8 cellular contexts compared by ENCODE assay signal in genomic region chr11:62593434-62594044, GRCh38. TPM values are rescaled to one million over a fixed set of nuclear protein-coding genes. Genes with fewer than 3 reads are reported as not detected.
DNase-seq lines count a peak whose midpoint lies in the region; ATAC-seq and TF ChIP-seq lines count a peak whose summit lies in the region.

No MANE protein-coding gene starts in this region.

- no peaks in the 10 kb centered on the region for H3K9me3 Mint-ChIP-seq in Calu3 (ENCODE audit: low read depth, unreplicated experiment)
- H3K9me3 Mint-ChIP-seq in activated naive CD4-positive, alpha-beta T cell treated with anti-CD3 and anti-CD28 coated beads for 36 hours: no peaks in the 10 kb centered on the region

- peak overlapping the region; percentile 2 for H3K4me3 Mint-ChIP-seq in Calu3 (ENCODE audit: low read depth, unreplicated experiment)
- H3K4me3 Mint-ChIP-seq in activated naive CD4-positive, alpha-beta T cell treated with anti-CD3 and anti-CD28 coated beads for 36 hours: peak overlapping the region; percentile 54

- peak; percentile 55 for TF ChIP-seq CTCF in Calu3 (IDR thresholded peaks at IDR 0.05; ENCODE audit: unreplicated experiment)
- peak in 3 of 4 experiments; percentile 34 to 64 (median 52) for TF ChIP-seq CTCF in prostate gland (IDR thresholded peaks at IDR 0.05)

- peaks cover 21 to 28% of the 10 kb centered on the region in 2 donors for H3K36me3 ChIP-seq in prostate gland

- no peaks in the 10 kb centered on the region for H3K27me3 Mint-ChIP-seq in Calu3 (ENCODE audit: unreplicated experiment)
- H3K27me3 Mint-ChIP-seq in activated naive CD4-positive, alpha-beta T cell treated with anti-CD3 and anti-CD28 coated beads for 36 hours (ENCODE audit: low read depth): no peaks in the 10 kb centered on the region

- peak overlapping the region; percentile 9 for H3K27ac Mint-ChIP-seq in Calu3 (ENCODE audit: unreplicated experiment)
- peak overlapping the region; percentile 82 for H3K27ac Mint-ChIP-seq in activated naive CD4-positive, alpha-beta T cell treated with anti-CD3 and anti-CD28 coated beads for 36 hours

- H3K4me3 ChIP-seq in Jurkat, Clone E6-1 (ENCODE audit: low read length): no peak overlapping the region
- no peak overlapping the region for H3K4me3 ChIP-seq in prostate gland

- H3K27ac ChIP-seq in prostate gland: peak overlapping the region in 1 of 2 donors; percentile 91

- no peak for TF ChIP-seq POLR2A in prostate gland (IDR thresholded peaks at IDR 0.05)

- peaks cover 10% of the 10 kb centered on the region for H3K4me1 ChIP-seq in prostate gland (replicated peaks)

- CTCF ChIA-PET in Calu3 (lab: Charles Lee): no interaction called here
- CTCF ChIA-PET in activated naive CD4-positive, alpha-beta T cell treated with anti-CD3 and anti-CD28 coated beads for 36 hours (lab: Charles Lee): interaction anchor here (0.6 to 4.6 kb wide), 15 partner anchors 8 to 169 kb away, joined by 3 to 28 read pairs (median 4); partner anchors contain the start of genes C11orf98, CSKMT, EML3 and MTA2

- no peak for ATAC-seq in Right ventricle myocardium inferior
- ATAC-seq in GM21367 (IDR thresholded peaks at IDR 0.05; ENCODE audit: unreplicated experiment): no peak
- ATAC-seq in HG02610 (IDR thresholded peaks at IDR 0.05; ENCODE audit: unreplicated experiment): no peak

- intact Hi-C loops in Calu3 (cut with micrococcal nuclease; ENCODE audit: unreplicated experiment) (no loop called here), Right ventricle myocardium inferior (cut with DNase I) (loop anchor here (10.0 kb wide), 1 partner anchor 111 kb away; the partner anchor contains the start of genes BSCL2 and GNG3), prostate gland (cut with DNase I) (no loop called here)
- intact Hi-C loops in activated naive CD4-positive, alpha-beta T cell treated with anti-CD3 and anti-CD28 coated beads for 36 hours (cut with micrococcal nuclease): loop anchor here (1.0 kb wide), 2 partner anchors 101 to 269 kb away; no protein-coding TSS in a partner anchor

- no TSS peak for BruUV-seq in Calu3 (replicated peaks; lab: Mats Ljungman, UMichigan)

- DNase-seq in Calu3: peak; percentile 80
- peak; percentile 71 for DNase-seq in Jurkat, Clone E6-1 (ENCODE audit: low read depth, low spot score)
- DNase-seq in SIG-M5 treated with dmso at 0.1 percent for 504 hours (lab: John Stamatoyannopoulos, UW; ENCODE audit: unreplicated experiment): peak; percentile 81
- peak; percentile 92 for DNase-seq in activated naive CD4-positive, alpha-beta T cell treated with anti-CD3 and anti-CD28 coated beads for 36 hours
- peak; percentile 90 for DNase-seq in Right ventricle myocardium inferior (ENCODE audit: missing footprints)
- DNase-seq in prostate gland (ENCODE audit: low spot score): peak; percentile 79

- WGBS in prostate gland: 54% methylated on average over 13 of the region's 13 CpGs

- H3K36me3 Mint-ChIP-seq in Calu3 (ENCODE audit: insufficient read depth, unreplicated experiment): peaks cover 64% of the 10 kb centered on the region
- H3K36me3 Mint-ChIP-seq in activated naive CD4-positive, alpha-beta T cell treated with anti-CD3 and anti-CD28 coated beads for 36 hours (ENCODE audit: low read depth): peaks cover 44% of the 10 kb centered on the region

- H3K4me1 Mint-ChIP-seq in Calu3 (ENCODE audit: low read depth, unreplicated experiment): no peaks in the 10 kb centered on the region
- H3K4me1 Mint-ChIP-seq in activated naive CD4-positive, alpha-beta T cell treated with anti-CD3 and anti-CD28 coated beads for 36 hours (ENCODE audit: low read depth): peaks cover 63% of the 10 kb centered on the region

- no peaks in the 10 kb centered on the region for H3K9me3 ChIP-seq in prostate gland

- no peaks in the 10 kb centered on the region for H3K27me3 ChIP-seq in prostate gland (replicated peaks; ENCODE audit: insufficient read depth)

RNA-seq across cellular contexts. Expression of gene TUT1, which starts 2.2 kb away (rescaled TPM):
- total RNA-seq in Calu3 (2022) (21.9 and 26.3 TPM in 2 replicates), Right ventricle myocardium inferior (13.7 TPM), prostate gland (10 to 100 TPM; 26.6 to 30.6 TPM)
- 33.1 TPM for polyA plus RNA-seq in Jurkat, Clone E6-1 (2012; ENCODE audit: insufficient read depth, insufficient read length)
- 10 to 100 TPM; 38.2 to 42.0 TPM for total RNA-seq in activated naive CD4-positive, alpha-beta T cell treated with anti-CD3 and anti-CD28 coated beads for 36 hours

RNA-seq across cellular contexts. Expression of gene MTA2, which starts 8.1 kb away (rescaled TPM):
- 90.4 and 97.2 TPM in 2 replicates for total RNA-seq in Calu3 (2022)
- 194 TPM for polyA plus RNA-seq in Jurkat, Clone E6-1 (2012; ENCODE audit: insufficient read depth, insufficient read length)
- total RNA-seq in activated naive CD4-positive, alpha-beta T cell treated with anti-CD3 and anti-CD28 coated beads for 36 hours: 100 to 1,000 TPM; 191 to 197 TPM
- 34.1 TPM for total RNA-seq in Right ventricle myocardium inferior
- total RNA-seq in prostate gland: 100 to 1,000 TPM in 1 of 2 donors, 10 to 100 TPM in 1; 96.5 to 110 TPM

RNA-seq across cellular contexts. Expression of gene EML3, which starts 19.0 kb away (rescaled TPM):
- total RNA-seq in Calu3 (2022) (43.3 and 51.4 TPM in 2 replicates), Right ventricle myocardium inferior (16.4 TPM), prostate gland (10 to 100 TPM; 50.2 to 80.1 TPM)
- polyA plus RNA-seq in Jurkat, Clone E6-1 (2012; ENCODE audit: insufficient read depth, insufficient read length): 69.3 TPM
- total RNA-seq in activated naive CD4-positive, alpha-beta T cell treated with anti-CD3 and anti-CD28 coated beads for 36 hours: 10 to 100 TPM; 81.8 to 97.1 TPM

RNA-seq across cellular contexts. Expression of gene ROM1, which starts 19.5 kb away (rescaled TPM):
- total RNA-seq in Calu3 (2022) (1.6 and 2.6 TPM in 2 replicates), Right ventricle myocardium inferior (2.4 TPM), prostate gland (10 to 100 TPM in 1 of 2 donors, 1 to 10 TPM in 1; 8.0 to 12.7 TPM)
- 2.4 TPM for polyA plus RNA-seq in Jurkat, Clone E6-1 (2012; ENCODE audit: insufficient read depth, insufficient read length)
- 1 to 10 TPM in 1 of 2 experiments, under 1 TPM in 1; 0.52 to 1.0 TPM for total RNA-seq in activated naive CD4-positive, alpha-beta T cell treated with anti-CD3 and anti-CD28 coated beads for 36 hours

RNA-seq across cellular contexts. Expression of gene EEF1G, which starts 19.8 kb away (rescaled TPM):
- 970 and 1,189 TPM in 2 replicates for total RNA-seq in Calu3 (2022)
- polyA plus RNA-seq in Jurkat, Clone E6-1 (2012; ENCODE audit: insufficient read depth, insufficient read length): 2,178 TPM
- 1,000 to 10,000 TPM; 2,282 to 2,440 TPM for total RNA-seq in activated naive CD4-positive, alpha-beta T cell treated with anti-CD3 and anti-CD28 coated beads for 36 hours
- total RNA-seq in Right ventricle myocardium inferior: 907 TPM
- 1,000 to 10,000 TPM; 1,254 to 2,389 TPM for total RNA-seq in prostate gland

Comparison
In these comparisons a context has a peak if more than half of its experiments do, and no peak if none do; other contexts are left out.
1. intact Hi-C loops: an anchor here in activated naive CD4-positive, alpha-beta T cell treated with anti-CD3 and anti-CD28 coated beads for 36 hours (1.0 kb wide) and Right ventricle myocardium inferior (10.0 kb wide); none called in Calu3 and prostate gland.